Comparison of ENCODE assay signal across 23 cellular contexts in the genomic region with DNA sequence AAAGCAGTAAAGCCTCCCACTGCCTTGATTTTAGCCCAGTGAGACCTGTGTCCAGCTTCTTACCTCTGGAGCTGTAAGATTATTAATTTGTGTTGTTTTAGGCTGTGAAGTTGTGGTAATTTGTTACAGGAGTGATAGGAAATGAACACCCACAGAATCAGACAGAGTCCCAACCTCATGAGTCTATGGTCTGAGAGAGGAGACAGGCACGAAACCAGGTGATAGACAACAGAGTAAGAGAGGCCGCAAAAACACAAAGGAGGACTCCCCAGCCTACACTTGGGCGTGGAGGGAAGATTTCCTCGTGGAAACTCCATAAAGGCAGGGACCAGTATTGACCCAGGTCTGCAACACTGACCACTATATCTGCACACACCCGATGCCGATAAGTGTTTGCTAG.
DNase-seq lines count a peak whose midpoint lies in the region; ATAC-seq and TF ChIP-seq lines count a peak whose summit lies in the region.
"Had no signal": no experiment of that assay in that cellular context is flagged by ENCODE, and none has a peak within 500 bp of the region (broad histone marks: within the 10 kb centered on the region; RNA-seq: fewer than 3 reads in every experiment).

No MANE protein-coding gene starts in this region.

- H3K36me3 Mint-ChIP-seq in activated B cell treated with CpG ODN at 0.5 μM for 24 hours (ENCODE audit: low read depth), result peaks cover 2% of the 10 kb centered on the region
- peaks cover 9% of the 10 kb centered on the region for H3K36me3 Mint-ChIP-seq in central memory CD8-positive, alpha-beta T cell (ENCODE audit: insufficient read depth)

- no peak overlapping the region for H3K4me3 Mint-ChIP-seq in activated B cell treated with CpG ODN at 0.5 μM for 24 hours
- peak overlapping the region; percentile 47 for H3K4me3 Mint-ChIP-seq in central memory CD8-positive, alpha-beta T cell

- H3K4me1 ChIP-seq in gastrocnemius medialis, result peaks cover 35 to 39% of the 10 kb centered on the region in 2 donors

- in situ Hi-C loops in gastrocnemius medialis (cut with MboI; ENCODE audit: low sequenced_read_pairs in 4 of 4), result no loop called here

- peak; percentile 1 for ATAC-seq in Right ventricle myocardium inferior
- no peak for ATAC-seq in Right ventricle myocardium superior (ENCODE audit: poor library complexity)
- ATAC-seq in activated B cell treated with CpG ODN at 0.5 μM for 24 hours (ENCODE audit: low read depth), result no peak
- peak; percentile 72 for ATAC-seq in central memory CD8-positive, alpha-beta T cell (replicated peaks; ENCODE audit: extremely low read depth, poor library complexity, severe bottlenecking)
- peak in 1 of 2 donors; percentile 4 for ATAC-seq in gastrocnemius medialis
- ATAC-seq: activated CD4-positive, CD25-positive, alpha-beta regulatory T cell treated with anti-CD3 and anti-CD28 coated beads, Interleukin-2, amount 50 U/mL, for 24 hours; right lobe of liver had no signal

- intact Hi-C loops in Right ventricle myocardium inferior (cut with DNase I), result loop anchor here (5.0 kb wide), 1 partner anchor 46 kb away; no protein-coding TSS in a partner anchor
- intact Hi-C loops in Right ventricle myocardium superior (cut with DNase I), result no loop called here
- intact Hi-C loops in activated B cell treated with CpG ODN at 0.5 μM for 24 hours (cut with micrococcal nuclease), result no loop called here
- intact Hi-C loops in gastrocnemius medialis (cut with DNase I; ENCODE audit: low total_unique reads), result loop anchor here (2.0 to 5.0 kb wide), 4 partner anchors 54 to 274 kb away; no protein-coding TSS in a partner anchor

- no peaks in the 10 kb centered on the region for H3K36me3 ChIP-seq in gastrocnemius medialis
- H3K36me3 ChIP-seq: brain microvascular endothelial cell, right lobe of liver had no signal

- TF ChIP-seq CTCF in activated B cell treated with CpG ODN at 0.5 μM for 24 hours (IDR thresholded peaks at IDR 0.05) (no peak), gastrocnemius medialis (IDR thresholded peaks at IDR 0.05 in 4 of 5, conservative IDR thresholded peaks at IDR 0.05 in 1 of 5) (no peak)

- H3K4me3 ChIP-seq in gastrocnemius medialis, result no peak overlapping the region
- H3K4me3 ChIP-seq: right lobe of liver had no signal

- CTCF ChIA-PET in activated B cell treated with CpG ODN at 0.5 μM for 24 hours (lab: Charles Lee), result no interaction called here

- DNase-seq in Right ventricle myocardium inferior (ENCODE audit: missing footprints) (no peak), Right ventricle myocardium superior (no peak), activated B cell treated with CpG ODN at 0.5 μM for 24 hours (no peak), gastrocnemius medialis (no peak), SHP77 treated with DMSO at 0.1 percent for 48 hours (lab: John Stamatoyannopoulos, UW) (no peak), hepatic stellate cell (ENCODE audit: low spot score) (no peak), mesenteric fat pad (ENCODE audit: low spot score) (no peak)
- DNase-seq in central memory CD8-positive, alpha-beta T cell (ENCODE audit: low spot score in 2 of 2), result no peak
- DNase-seq: amniotic stem cell; brain microvascular endothelial cell; C1 segment of cervical spinal cord; KBM-7; mammary epithelial cell; NCI-H1417 treated with DMSO at 0.1 percent for 48 hours; NCI-H2081 treated with DMSO at 0.1 percent for 48 hours; NCI-H226; NCI-H69; right lobe of liver; SIG-M5; stimulated activated CD4-positive, alpha-beta T cell treated with anti-CD3 and anti-CD28 coated beads, Interleukin-12 subunit alpha, Interleukin-12 subunit beta, amount 100 ng/mL, for 4 hours; stimulated activated CD4-positive, alpha-beta T cell treated with anti-CD3 and anti-CD28 coated beads, Interleukin-4, amount 100 ng/mL, for 24 hours; stimulated activated naive CD4-positive, alpha-beta T cell treated with Interleukin-2 at 50 U/mL for 16 hours had no signal

- H3K27ac ChIP-seq in gastrocnemius medialis, result peak overlapping the region; percentile 93 to 96 (median 95)
- H3K27ac ChIP-seq: brain microvascular endothelial cell, right lobe of liver had no signal

- H3K27me3 ChIP-seq in gastrocnemius medialis, result no peaks in the 10 kb centered on the region
- H3K27me3 ChIP-seq: brain microvascular endothelial cell, right lobe of liver had no signal

- no peaks in the 10 kb centered on the region for H3K9me3 ChIP-seq in gastrocnemius medialis
- H3K9me3 ChIP-seq: right lobe of liver had no signal

- H3K27ac Mint-ChIP-seq in activated B cell treated with CpG ODN at 0.5 μM for 24 hours, result peak overlapping the region; percentile 2
- peak overlapping the region; percentile 66 for H3K27ac Mint-ChIP-seq in central memory CD8-positive, alpha-beta T cell (ENCODE audit: low read depth)

- no peak for TF ChIP-seq POLR2A in gastrocnemius medialis (IDR thresholded peaks at IDR 0.05)

- H3K9me3 Mint-ChIP-seq in activated B cell treated with CpG ODN at 0.5 μM for 24 hours, result no peaks in the 10 kb centered on the region
- peaks cover 4% of the 10 kb centered on the region for H3K9me3 Mint-ChIP-seq in central memory CD8-positive, alpha-beta T cell

- peaks cover 63% of the 10 kb centered on the region for H3K4me1 Mint-ChIP-seq in activated B cell treated with CpG ODN at 0.5 μM for 24 hours
- H3K4me1 Mint-ChIP-seq in central memory CD8-positive, alpha-beta T cell, result peaks cover 36% of the 10 kb centered on the region

- POLR2A ChIA-PET in activated B cell treated with CpG ODN at 0.5 μM for 24 hours (lab: Charles Lee), result interaction anchor here (2.1 to 3.8 kb wide), 2 partner anchors 50 to 234 kb away, joined by 7 to 35 read pairs; partner anchors contain the start of gene JUN

- no peaks in the 10 kb centered on the region for H3K27me3 Mint-ChIP-seq in activated B cell treated with CpG ODN at 0.5 μM for 24 hours
- no peaks in the 10 kb centered on the region for H3K27me3 Mint-ChIP-seq in central memory CD8-positive, alpha-beta T cell

Comparison
In these comparisons a context has a peak if more than half of its experiments do, and no peak if none do; other contexts are left out.
1. ATAC-seq: peak in Right ventricle myocardium inferior (single experiment) and central memory CD8-positive, alpha-beta T cell (single experiment); none in Right ventricle myocardium superior (single experiment) and activated B cell treated with CpG ODN at 0.5 μM for 24 hours (single experiment).
2. intact Hi-C loops: an anchor here in Right ventricle myocardium inferior (5.0 kb wide) and gastrocnemius medialis (2.0 to 5.0 kb wide); none called in Right ventricle myocardium superior and activated B cell treated with CpG ODN at 0.5 μM for 24 hours.